In the genomic region with DNA sequence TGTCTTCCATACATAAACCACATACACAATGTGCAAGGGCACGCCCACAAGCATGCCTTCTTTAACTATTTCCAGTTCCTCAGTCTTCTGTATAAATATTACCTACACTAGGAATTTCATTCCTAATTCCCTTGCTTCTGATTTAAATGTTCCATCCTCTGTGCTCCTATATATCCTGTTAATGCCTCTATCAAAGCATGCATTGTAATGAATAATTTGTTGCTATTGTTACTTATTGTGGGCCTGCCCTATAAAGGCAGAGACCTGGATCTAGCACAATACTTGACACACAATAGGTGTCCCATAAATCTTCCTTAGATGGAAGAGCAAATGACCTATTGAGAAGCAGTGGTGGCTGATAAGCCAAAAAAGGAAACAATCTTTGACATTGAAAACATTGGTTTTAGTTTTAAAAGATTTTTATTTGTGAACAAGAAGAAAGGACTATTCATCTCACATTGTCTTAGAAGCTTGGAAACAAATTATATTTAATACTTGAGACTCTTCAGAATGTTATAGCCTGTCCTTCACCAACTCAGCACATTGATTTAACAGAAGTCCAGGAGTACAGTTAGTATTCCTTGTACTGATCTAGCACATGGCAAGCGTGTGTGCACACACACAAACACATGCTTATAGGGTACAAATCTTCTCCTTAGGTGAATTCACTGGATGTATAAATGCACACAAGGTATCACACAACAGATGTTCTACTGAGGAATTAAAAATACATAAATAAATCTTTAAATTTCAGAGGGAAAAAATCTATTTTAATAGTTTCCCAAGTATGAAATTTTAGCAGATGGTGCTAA, we compare ENCODE assay signal across 29 cellular contexts.
"Had no signal": no experiment of that assay in that cellular context is flagged by ENCODE, and none has a peak within 500 bp of the region (broad histone marks: within the 10 kb centered on the region; RNA-seq: fewer than 3 reads in every experiment).

No MANE protein-coding gene starts in this region.

- H3K27me3 Mint-ChIP-seq: activated naive CD8-positive, alpha-beta T cell had no signal

- H3K9ac ChIP-seq: neural progenitor cell had no signal

- H3K4me3 ChIP-seq: adrenal gland, body of pancreas, colonic mucosa, dorsolateral prefrontal cortex, gastrocnemius medialis, left lung, lower lobe of right lung, neural progenitor cell, right atrium auricular region, tibial nerve had no signal

- H3K36me3 ChIP-seq: adrenal gland, colonic mucosa, gastrocnemius medialis, left lung, lower lobe of right lung, neural progenitor cell, right atrium auricular region, tibial nerve had no signal

- ATAC-seq: activated CD4-positive, alpha-beta T cell treated with anti-CD3 and anti-CD28 coated beads for 36 hours; body of pancreas; gastrocnemius medialis; left lung; lower lobe of right lung; natural killer cell had no signal

- H3K4me2 ChIP-seq: neural progenitor cell had no signal

- H3K27ac Mint-ChIP-seq: activated CD4-positive, alpha-beta T cell treated with anti-CD3 and anti-CD28 coated beads for 36 hours; activated naive CD8-positive, alpha-beta T cell; natural killer cell; neural progenitor cell had no signal

- FAIRE-seq: islet of Langerhans, urothelium cell line had no signal

- H3K9me3 Mint-ChIP-seq: natural killer cell had no signal

- H3K4me1 ChIP-seq: adrenal gland, colonic mucosa, neural progenitor cell, right atrium auricular region had no signal

- H3K27ac ChIP-seq: adrenal gland, body of pancreas, colonic mucosa, dorsolateral prefrontal cortex, gastrocnemius medialis, left lung, lower lobe of right lung, neural progenitor cell, right atrium auricular region, tibial nerve had no signal

- H3K4me3 Mint-ChIP-seq: activated CD4-positive, alpha-beta T cell treated with anti-CD3 and anti-CD28 coated beads for 36 hours; activated naive CD8-positive, alpha-beta T cell; natural killer cell; neural progenitor cell had no signal

- H3K36me3 Mint-ChIP-seq: activated naive CD8-positive, alpha-beta T cell; natural killer cell; neural progenitor cell had no signal

- H3K9me3 ChIP-seq: adrenal gland, body of pancreas, colonic mucosa, left lung, lower lobe of right lung, right atrium auricular region, tibial nerve had no signal

- DNase-seq: activated CD4-positive, alpha-beta T cell treated with anti-CD3 and anti-CD28 coated beads for 36 hours; activated CD4-positive, alpha-beta T cell treated with anti-CD3 and anti-CD28 coated beads, Interleukin-2, amount 50 U/mL, for 4 hours; activated CD4-positive, CD25-positive, alpha-beta regulatory T cell; activated effector memory CD4-positive, alpha-beta T cell treated with Interleukin-2 at 50 U/mL for 16 hours; activated naive CD4-positive, alpha-beta T cell treated with Interleukin-2 at 50 U/mL for 16 hours; activated T-cell treated with anti-CD3 and anti-CD28 coated beads for 4 hours; adrenal gland; aorta; body of pancreas; cerebellar nuclear complex; colonic mucosa; dorsolateral prefrontal cortex; effector memory CD4-positive, alpha-beta T cell; erythroblast; gastrocnemius medialis; glutamatergic neuron; left lung; lower lobe of right lung; mesendoderm; natural killer cell; stimulated activated CD4-positive, alpha-beta T cell treated with anti-CD3 and anti-CD28 coated beads, Interleukin-15, amount 100 ng/mL, for 24 hours; stimulated activated CD4-positive, alpha-beta T cell treated with anti-CD3 and anti-CD28 coated beads, Interleukin-2, amount 100 ng/mL, for 24 hours; stimulated activated naive CD4-positive, alpha-beta T cell had no signal

- H2AFZ ChIP-seq: neural progenitor cell had no signal

- H3K27me3 ChIP-seq: adrenal gland, body of pancreas, colonic mucosa, dorsolateral prefrontal cortex, left lung, neural progenitor cell, right atrium auricular region, tibial nerve had no signal
